8 cellular contexts compared by ENCODE assay signal in the genomic region with DNA sequence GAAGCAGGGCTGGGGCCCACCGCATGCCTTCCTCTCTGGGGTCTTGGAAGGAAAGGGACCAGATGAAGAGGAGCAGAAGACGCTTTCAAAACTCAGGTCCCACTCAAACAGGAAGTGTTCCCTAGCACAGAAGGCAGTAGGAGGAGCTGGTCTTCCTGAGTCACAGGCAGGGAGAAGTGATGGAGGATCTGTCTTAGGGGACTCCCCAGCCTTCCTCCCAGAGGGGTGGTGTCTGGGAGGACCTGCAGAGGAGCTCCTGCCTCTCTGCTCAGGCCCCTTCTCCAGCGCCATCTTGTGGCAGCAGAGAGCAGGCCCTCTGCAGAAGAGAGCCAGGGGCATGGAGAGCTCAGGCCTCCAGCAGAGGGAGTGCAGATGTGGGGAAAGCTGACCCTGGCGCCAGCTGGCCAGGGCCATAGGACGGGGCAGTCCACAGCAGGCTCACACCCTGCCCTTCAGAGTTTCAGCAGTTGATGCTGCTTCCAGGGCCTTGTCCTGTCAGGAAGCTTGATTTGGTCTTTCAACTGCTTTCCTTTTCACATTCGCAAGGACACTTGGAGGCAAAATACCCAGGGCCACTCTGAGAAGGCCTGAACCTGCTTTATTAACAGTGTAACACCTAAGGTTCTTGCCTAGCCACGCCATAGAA.
DNase-seq lines count a peak whose midpoint lies in the region; ATAC-seq and TF ChIP-seq lines count a peak whose summit lies in the region.

No MANE protein-coding gene starts in this region.

- no peaks in the 10 kb centered on the region for H3F3A ChIP-seq in DOHH2 (ENCODE audit: control insufficient read depth, insufficient read depth)

- H3K9me3 ChIP-seq in DOHH2 (ENCODE audit: control insufficient read depth, insufficient read depth, low read length) (no peaks in the 10 kb centered on the region), thyroid gland (no peaks in the 10 kb centered on the region)

- no peaks in the 10 kb centered on the region for H4K20me1 ChIP-seq in DOHH2 (ENCODE audit: control insufficient read depth, insufficient read depth, low read depth, low read length)

- no peaks in the 10 kb centered on the region for H3K27me3 Mint-ChIP-seq in activated T-helper 17 cell treated with anti-CD3 and anti-CD28 coated beads, Interleukin-2, amount 50 U/mL, for 72 hours

- H3K4me3 ChIP-seq in DOHH2 (ENCODE audit: low read length) = peak overlapping the region; percentile 2; the same call in 1 of the 2 replicates
- no peak overlapping the region for H3K4me3 ChIP-seq in thyroid gland (replicated peaks in 1 of 3)

- peak; percentile 96 for ATAC-seq in GM21423 (IDR thresholded peaks at IDR 0.05; ENCODE audit: unreplicated experiment)
- peak; percentile 96 for ATAC-seq in activated T-helper 17 cell treated with anti-CD3 and anti-CD28 coated beads, Interleukin-2, amount 50 U/mL, for 72 hours (replicated peaks)
- ATAC-seq in foreskin keratinocyte = peak; percentile 98

- H3K9me2 ChIP-seq in DOHH2 (replicated peaks; ENCODE audit: control insufficient read depth, low read length) = no peaks in the 10 kb centered on the region

- WGBS in thyroid gland, 2 donors = 65 to 77% methylated on average over 6 to 7 of the region's 7 CpGs

- H3K27ac ChIP-seq in DOHH2 (ENCODE audit: low read depth, low read length) = no peak overlapping the region
- H3K27ac ChIP-seq in foreskin keratinocyte = no peak overlapping the region
- H3K27ac ChIP-seq in thyroid gland = no peak overlapping the region

- DNase-seq in HT-29 (ENCODE audit: low spot score) (peak; percentile 92), RKO (ENCODE audit: low spot score) (peak; percentile 82), foreskin keratinocyte (peak; percentile 34 to 44), nucleus accumbens (lab: John Stamatoyannopoulos, UW) (peak in 52 of 56 donors; percentile 12 to 88 (median 71)), thyroid gland (peak; percentile 65 to 79)

- no peaks in the 10 kb centered on the region for H3K79me2 ChIP-seq in DOHH2 (ENCODE audit: control insufficient read depth, low read length)

- H3K4me1 Mint-ChIP-seq in activated T-helper 17 cell treated with anti-CD3 and anti-CD28 coated beads, Interleukin-2, amount 50 U/mL, for 72 hours = peaks cover 5% of the 10 kb centered on the region

- H3K4me3 Mint-ChIP-seq in activated T-helper 17 cell treated with anti-CD3 and anti-CD28 coated beads, Interleukin-2, amount 50 U/mL, for 72 hours = peak overlapping the region; percentile 66

- H3K4me2 ChIP-seq in DOHH2 (ENCODE audit: low read length) = peak overlapping the region; percentile 15

- no peaks in the 10 kb centered on the region for H3K36me3 Mint-ChIP-seq in activated T-helper 17 cell treated with anti-CD3 and anti-CD28 coated beads, Interleukin-2, amount 50 U/mL, for 72 hours (ENCODE audit: low read depth)

- H3K27me3 ChIP-seq in DOHH2 (ENCODE audit: control insufficient read depth, low read length) = no peaks in the 10 kb centered on the region
- H3K27me3 ChIP-seq in foreskin keratinocyte = no peaks in the 10 kb centered on the region
- H3K27me3 ChIP-seq in thyroid gland = no peaks in the 10 kb centered on the region

- intact Hi-C loops in thyroid gland (cut with DNase I) = no loop called here

- H3K9me3 Mint-ChIP-seq in activated T-helper 17 cell treated with anti-CD3 and anti-CD28 coated beads, Interleukin-2, amount 50 U/mL, for 72 hours = no peaks in the 10 kb centered on the region

- no peak for TF ChIP-seq POLR2A in thyroid gland (IDR thresholded peaks at IDR 0.05)

- H3K36me3 ChIP-seq in DOHH2 (ENCODE audit: control insufficient read depth, low read length) (no peaks in the 10 kb centered on the region), thyroid gland (no peaks in the 10 kb centered on the region)

- H3K4me1 ChIP-seq in DOHH2 (ENCODE audit: control insufficient read depth, low read length) (peaks cover 12% of the 10 kb centered on the region), foreskin keratinocyte (no peaks in the 10 kb centered on the region), thyroid gland (no peaks in the 10 kb centered on the region)

- peak overlapping the region; percentile 76 for H3K27ac Mint-ChIP-seq in activated T-helper 17 cell treated with anti-CD3 and anti-CD28 coated beads, Interleukin-2, amount 50 U/mL, for 72 hours

- TF ChIP-seq CTCF in DOHH2 (IDR thresholded peaks at IDR 0.05; ENCODE audit: low read depth, low read length, poor library complexity, severe bottlenecking) (peak; percentile 100), foreskin keratinocyte (conservative IDR thresholded peaks at IDR 0.05) (peak; percentile 85), thyroid gland (IDR thresholded peaks at IDR 0.05) (peak; percentile 54 to 82 (median 74))

Comparison
In these comparisons a context has a peak if more than half of its experiments do, and no peak if none do; other contexts are left out.
1. DNase-seq: peak in every context shown above with its lines; median percentile 92 in HT-29; 82 in RKO; 72 in thyroid gland; 71 in nucleus accumbens; 39 in foreskin keratinocyte.